In genomic region chr22:28772633-28773460, GRCh38 we compare ENCODE assay signal across 1 cellular context.
TF ChIP-seq lines count a peak whose summit lies in the region.

A gene with protein sequence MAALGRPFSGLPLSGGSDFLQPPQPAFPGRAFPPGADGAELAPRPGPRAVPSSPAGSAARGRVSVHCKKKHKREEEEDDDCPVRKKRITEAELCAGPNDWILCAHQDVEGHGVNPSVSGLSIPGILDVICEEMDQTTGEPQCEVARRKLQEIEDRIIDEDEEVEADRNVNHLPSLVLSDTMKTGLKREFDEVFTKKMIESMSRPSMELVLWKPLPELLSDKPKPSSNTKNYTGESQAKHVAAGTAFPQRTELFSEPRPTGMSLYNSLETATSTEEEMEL (plus strand): TSS chr22:28772695. CDS start chr22:28772850, 155 bp downstream.

TF ChIP-seq in HepG2, 621 proteins besides CTCF, POLR2A, EP300 and RAD21 (continued from another document and continues in another):
- peak; percentile 73; the same call in 1 of the 3 replicates for TF ChIP-seq MXI1 (IDR thresholded peaks at IDR 0.05; ENCODE audit: borderline replicate concordance, low read depth, low read length)
- TF ChIP-seq ZNF318 (CRISPR knock-in tag; IDR thresholded peaks at IDR 0.05): no peak; the same call in 1 of the 2 replicates
- TF ChIP-seq ZBTB3 (CRISPR knock-in tag; IDR thresholded peaks at IDR 0.05; ENCODE audit: borderline replicate concordance, low read depth): no peak
- TF ChIP-seq ZNF605 (CRISPR knock-in tag; IDR thresholded peaks at IDR 0.05): no peak
- TF ChIP-seq GPN1 (CRISPR knock-in tag; IDR thresholded peaks at IDR 0.05; ENCODE audit: borderline replicate concordance): no peak
- TF ChIP-seq CBX2 (IDR thresholded peaks at IDR 0.05; ENCODE audit: low read depth, low read length): no peak
- no peak for TF ChIP-seq CBX2 (CRISPR knock-in tag; IDR thresholded peaks at IDR 0.05; ENCODE audit: low read depth)
- TF ChIP-seq ZNF556 (CRISPR knock-in tag; IDR thresholded peaks at IDR 0.05; ENCODE audit: borderline replicate concordance): 0 out of 2 replicates have a peak, but pooled peaks have one; percentile 55
- no peak for TF ChIP-seq ZBTB1 (CRISPR knock-in tag; IDR thresholded peaks at IDR 0.05; ENCODE audit: borderline replicate concordance)
- TF ChIP-seq, protein P1, sequence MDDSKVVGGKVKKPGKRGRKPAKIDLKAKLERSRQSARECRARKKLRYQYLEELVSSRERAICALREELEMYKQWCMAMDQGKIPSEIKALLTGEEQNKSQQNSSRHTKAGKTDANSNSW (CRISPR knock-in tag; IDR thresholded peaks at IDR 0.05; ENCODE audit: borderline replicate concordance): no peak
- TF ChIP-seq ZNF264 (CRISPR knock-in tag; IDR thresholded peaks at IDR 0.05): no peak
- TF ChIP-seq ZNF841 (CRISPR knock-in tag; IDR thresholded peaks at IDR 0.05; ENCODE audit: borderline replicate concordance): no peak; the same call in 1 of the 2 replicates
- TF ChIP-seq ZNF275 (CRISPR knock-in tag; IDR thresholded peaks at IDR 0.05; ENCODE audit: borderline replicate concordance): no peak
- peak; percentile 58; the same call in 1 of the 2 replicates for TF ChIP-seq KLF15 (CRISPR knock-in tag; IDR thresholded peaks at IDR 0.05; ENCODE audit: borderline replicate concordance)
- peak; percentile 60 for TF ChIP-seq AGO2 (optimal IDR thresholded peaks at IDR 0.05; ENCODE audit: low read depth, low read length)
- no peak for TF ChIP-seq CENPBD1 (CRISPR knock-in tag; IDR thresholded peaks at IDR 0.05; ENCODE audit: borderline replicate concordance, low read depth)
- TF ChIP-seq JUN (CRISPR knock-in tag; IDR thresholded peaks at IDR 0.05): no peak; the same call in 1 of the 2 replicates
- no peak for TF ChIP-seq ZNF512 (CRISPR knock-in tag; IDR thresholded peaks at IDR 0.05)
- TF ChIP-seq SYNCRIP (IDR thresholded peaks at IDR 0.05; ENCODE audit: insufficient read depth, low read depth, low read length): no peak
- TF ChIP-seq ZNF547 (CRISPR knock-in tag; IDR thresholded peaks at IDR 0.05): peak; percentile 75
- no peak for TF ChIP-seq ZNF784 (CRISPR knock-in tag; IDR thresholded peaks at IDR 0.05; ENCODE audit: borderline replicate concordance)
- TF ChIP-seq, protein P2, sequence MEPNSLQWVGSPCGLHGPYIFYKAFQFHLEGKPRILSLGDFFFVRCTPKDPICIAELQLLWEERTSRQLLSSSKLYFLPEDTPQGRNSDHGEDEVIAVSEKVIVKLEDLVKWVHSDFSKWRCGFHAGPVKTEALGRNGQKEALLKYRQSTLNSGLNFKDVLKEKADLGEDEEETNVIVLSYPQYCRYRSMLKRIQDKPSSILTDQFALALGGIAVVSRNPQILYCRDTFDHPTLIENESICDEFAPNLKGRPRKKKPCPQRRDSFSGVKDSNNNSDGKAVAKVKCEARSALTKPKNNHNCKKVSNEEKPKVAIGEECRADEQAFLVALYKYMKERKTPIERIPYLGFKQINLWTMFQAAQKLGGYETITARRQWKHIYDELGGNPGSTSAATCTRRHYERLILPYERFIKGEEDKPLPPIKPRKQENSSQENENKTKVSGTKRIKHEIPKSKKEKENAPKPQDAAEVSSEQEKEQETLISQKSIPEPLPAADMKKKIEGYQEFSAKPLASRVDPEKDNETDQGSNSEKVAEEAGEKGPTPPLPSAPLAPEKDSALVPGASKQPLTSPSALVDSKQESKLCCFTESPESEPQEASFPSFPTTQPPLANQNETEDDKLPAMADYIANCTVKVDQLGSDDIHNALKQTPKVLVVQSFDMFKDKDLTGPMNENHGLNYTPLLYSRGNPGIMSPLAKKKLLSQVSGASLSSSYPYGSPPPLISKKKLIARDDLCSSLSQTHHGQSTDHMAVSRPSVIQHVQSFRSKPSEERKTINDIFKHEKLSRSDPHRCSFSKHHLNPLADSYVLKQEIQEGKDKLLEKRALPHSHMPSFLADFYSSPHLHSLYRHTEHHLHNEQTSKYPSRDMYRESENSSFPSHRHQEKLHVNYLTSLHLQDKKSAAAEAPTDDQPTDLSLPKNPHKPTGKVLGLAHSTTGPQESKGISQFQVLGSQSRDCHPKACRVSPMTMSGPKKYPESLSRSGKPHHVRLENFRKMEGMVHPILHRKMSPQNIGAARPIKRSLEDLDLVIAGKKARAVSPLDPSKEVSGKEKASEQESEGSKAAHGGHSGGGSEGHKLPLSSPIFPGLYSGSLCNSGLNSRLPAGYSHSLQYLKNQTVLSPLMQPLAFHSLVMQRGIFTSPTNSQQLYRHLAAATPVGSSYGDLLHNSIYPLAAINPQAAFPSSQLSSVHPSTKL (CRISPR knock-in tag; IDR thresholded peaks at IDR 0.05): 0 out of 2 replicates have a peak, but pooled peaks have one; percentile 28
- peak; percentile 76; the same call in 1 of the 2 replicates for TF ChIP-seq TOPORS (CRISPR knock-in tag; IDR thresholded peaks at IDR 0.05)
- peak; percentile 60; the same call in 1 of the 2 replicates for TF ChIP-seq NKX3-1 (CRISPR knock-in tag; IDR thresholded peaks at IDR 0.05)
- TF ChIP-seq PRPF4 (IDR thresholded peaks at IDR 0.05; ENCODE audit: low read depth, low read length, poor library complexity, severe bottlenecking): no peak
- TF ChIP-seq BRCA1 (CRISPR knock-in tag; IDR thresholded peaks at IDR 0.05): no peak
- TF ChIP-seq ZNF616 (CRISPR knock-in tag; IDR thresholded peaks at IDR 0.05; ENCODE audit: low read depth): no peak
- TF ChIP-seq ZNF30 (CRISPR knock-in tag; IDR thresholded peaks at IDR 0.05): no peak
- TF ChIP-seq ZSCAN22 (CRISPR knock-in tag; IDR thresholded peaks at IDR 0.05): 0 out of 2 replicates have a peak, but pooled peaks have one; percentile 50
- TF ChIP-seq ZSCAN21 (CRISPR knock-in tag; IDR thresholded peaks at IDR 0.05; ENCODE audit: borderline replicate concordance): no peak; the same call in 1 of the 2 replicates
- TF ChIP-seq, protein P3, sequence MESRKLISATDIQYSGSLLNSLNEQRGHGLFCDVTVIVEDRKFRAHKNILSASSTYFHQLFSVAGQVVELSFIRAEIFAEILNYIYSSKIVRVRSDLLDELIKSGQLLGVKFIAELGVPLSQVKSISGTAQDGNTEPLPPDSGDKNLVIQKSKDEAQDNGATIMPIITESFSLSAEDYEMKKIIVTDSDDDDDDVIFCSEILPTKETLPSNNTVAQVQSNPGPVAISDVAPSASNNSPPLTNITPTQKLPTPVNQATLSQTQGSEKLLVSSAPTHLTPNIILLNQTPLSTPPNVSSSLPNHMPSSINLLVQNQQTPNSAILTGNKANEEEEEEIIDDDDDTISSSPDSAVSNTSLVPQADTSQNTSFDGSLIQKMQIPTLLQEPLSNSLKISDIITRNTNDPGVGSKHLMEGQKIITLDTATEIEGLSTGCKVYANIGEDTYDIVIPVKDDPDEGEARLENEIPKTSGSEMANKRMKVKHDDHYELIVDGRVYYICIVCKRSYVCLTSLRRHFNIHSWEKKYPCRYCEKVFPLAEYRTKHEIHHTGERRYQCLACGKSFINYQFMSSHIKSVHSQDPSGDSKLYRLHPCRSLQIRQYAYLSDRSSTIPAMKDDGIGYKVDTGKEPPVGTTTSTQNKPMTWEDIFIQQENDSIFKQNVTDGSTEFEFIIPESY (CRISPR knock-in tag; IDR thresholded peaks at IDR 0.05): no peak
- TF ChIP-seq ELF1 (CRISPR knock-in tag; IDR thresholded peaks at IDR 0.05): peak; percentile 98
- no peak for TF ChIP-seq ZNF451 (CRISPR knock-in tag; IDR thresholded peaks at IDR 0.05)
- TF ChIP-seq NR1H2 (CRISPR knock-in tag; IDR thresholded peaks at IDR 0.05; ENCODE audit: borderline replicate concordance, low read depth): no peak
- TF ChIP-seq HMG20A (CRISPR knock-in tag; IDR thresholded peaks at IDR 0.05; ENCODE audit: borderline replicate concordance): no peak
- TF ChIP-seq ZNF766 (CRISPR knock-in tag; IDR thresholded peaks at IDR 0.05; ENCODE audit: borderline replicate concordance): no peak
- no peak for TF ChIP-seq ZMYM2 (CRISPR knock-in tag; IDR thresholded peaks at IDR 0.05)
- TF ChIP-seq ZNF749 (CRISPR knock-in tag; IDR thresholded peaks at IDR 0.05; ENCODE audit: borderline replicate concordance): no peak
- TF ChIP-seq ZNF280B (CRISPR knock-in tag; IDR thresholded peaks at IDR 0.05; ENCODE audit: borderline replicate concordance): no peak
- TF ChIP-seq FOSL2 (CRISPR knock-in tag; IDR thresholded peaks at IDR 0.05): peak; percentile 73
